In the genomic region with DNA sequence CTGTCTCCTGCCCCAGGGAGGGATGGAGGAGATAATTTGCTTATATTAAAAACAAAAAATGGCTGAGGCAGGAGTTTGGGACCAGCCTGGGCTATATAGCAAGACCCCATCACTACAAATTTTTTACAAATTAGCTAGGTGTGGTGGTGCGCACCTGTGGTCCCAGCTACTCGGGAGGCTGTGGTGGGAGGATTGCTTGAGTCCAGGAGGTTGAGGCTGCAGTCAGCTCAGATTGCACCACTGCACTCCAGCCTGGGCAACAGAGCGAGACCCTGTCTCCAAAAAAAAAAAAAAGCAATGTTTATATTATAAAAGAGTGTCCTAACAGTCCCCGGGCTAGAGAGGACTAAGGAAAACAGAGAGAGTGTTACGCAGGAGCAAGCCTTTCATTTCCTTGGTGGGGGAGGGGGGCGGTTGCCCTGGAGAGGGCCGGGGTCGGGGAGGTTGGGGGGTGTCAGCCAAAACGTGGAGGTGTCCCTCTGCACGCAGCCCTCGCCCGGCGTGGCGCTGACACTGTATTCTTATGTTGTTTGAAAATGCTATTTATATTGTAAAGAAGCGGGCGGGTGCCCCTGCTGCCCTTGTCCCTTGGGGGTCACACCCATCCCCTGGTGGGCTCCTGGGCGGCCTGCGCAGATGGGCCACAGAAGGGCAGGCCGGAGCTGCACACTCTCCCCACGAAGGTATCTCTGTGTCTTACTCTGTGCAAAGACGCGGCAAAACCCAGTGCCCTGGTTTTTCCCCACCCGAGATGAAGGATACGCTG, we compare ENCODE assay signal across 20 cellular contexts.
"Had no signal": no experiment of that assay in that cellular context is flagged by ENCODE, and none has a peak within 500 bp of the region (broad histone marks: within the 10 kb centered on the region; RNA-seq: fewer than 3 reads in every experiment).

No MANE protein-coding gene starts in this region.

- H3K9me3 Mint-ChIP-seq: activated naive CD4-positive, alpha-beta T cell treated with anti-CD3 and anti-CD28 coated beads, Interleukin-2, amount 10 ng/mL, durations not matched to agents 7 days and 5 days; activated naive CD8-positive, alpha-beta T cell treated with anti-CD3 and anti-CD28 coated beads, Interleukin-2, amount 50 U/mL, for 24 hours; mesothelial cell of epicardium; stimulated activated effector memory CD8-positive, alpha-beta T cell treated with anti-CD3 and anti-CD28 coated beads, Interleukin-12 subunit alpha, Interleukin-12 subunit beta, amount 100 ng/mL, for 72 hours had no signal

- H3K4me1 ChIP-seq: left lung had no signal

- H3K4me3 ChIP-seq: dorsolateral prefrontal cortex, left lung, ovary, smooth muscle cell had no signal

- H3K4me1 Mint-ChIP-seq: activated naive CD4-positive, alpha-beta T cell treated with anti-CD3 and anti-CD28 coated beads, Interleukin-2, amount 10 ng/mL, durations not matched to agents 7 days and 5 days; activated naive CD8-positive, alpha-beta T cell treated with anti-CD3 and anti-CD28 coated beads, Interleukin-2, amount 50 U/mL, for 24 hours; stimulated activated effector memory CD8-positive, alpha-beta T cell treated with anti-CD3 and anti-CD28 coated beads, Interleukin-12 subunit alpha, Interleukin-12 subunit beta, amount 100 ng/mL, for 72 hours had no signal

- H3K36me3 ChIP-seq: brain microvascular endothelial cell, ovary had no signal

- DNase-seq: activated CD4-positive, alpha-beta T cell treated with anti-CD3 and anti-CD28 coated beads, Interleukin-2, amount 50 U/mL, for 1 hour; activated CD8-positive, alpha-beta memory T cell treated with anti-CD3 and anti-CD28 coated beads, Interleukin-2, amount 50 U/mL, for 4 hours; activated effector memory CD4-positive, alpha-beta T cell treated with Interleukin-2 at 50 U/mL for 16 hours; activated naive CD4-positive, alpha-beta T cell treated with anti-CD3 and anti-CD28 coated beads, Interleukin-2, amount 10 ng/mL, durations not matched to agents 7 days and 5 days; activated naive CD8-positive, alpha-beta T cell treated with anti-CD3 and anti-CD28 coated beads, Interleukin-2, amount 50 U/mL, for 24 hours; activated T-cell treated with anti-CD3 and anti-CD28 coated beads, Interleukin-2, amount 50 U/mL, for 48 hours; anterior cingulate cortex; brain microvascular endothelial cell; central memory CD4-positive, alpha-beta T cell; foreskin fibroblast; ovary; stimulated activated CD4-positive, alpha-beta T cell treated with anti-CD3 and anti-CD28 coated beads, Interleukin-4, amount 100 ng/mL, for 24 hours; T1000 had no signal

- ATAC-seq: activated naive CD8-positive, alpha-beta T cell treated with anti-CD3 and anti-CD28 coated beads, Interleukin-2, amount 50 U/mL, for 24 hours; left lung; sciatic nerve; stimulated activated effector memory CD8-positive, alpha-beta T cell treated with anti-CD3 and anti-CD28 coated beads, Interleukin-12 subunit alpha, Interleukin-12 subunit beta, amount 100 ng/mL, for 72 hours had no signal

- H3K4me3 Mint-ChIP-seq: activated naive CD4-positive, alpha-beta T cell treated with anti-CD3 and anti-CD28 coated beads, Interleukin-2, amount 10 ng/mL, durations not matched to agents 7 days and 5 days; activated naive CD8-positive, alpha-beta T cell treated with anti-CD3 and anti-CD28 coated beads, Interleukin-2, amount 50 U/mL, for 24 hours; mesothelial cell of epicardium; stimulated activated effector memory CD8-positive, alpha-beta T cell treated with anti-CD3 and anti-CD28 coated beads, Interleukin-12 subunit alpha, Interleukin-12 subunit beta, amount 100 ng/mL, for 72 hours had no signal

- H3K27ac ChIP-seq: brain microvascular endothelial cell, dorsolateral prefrontal cortex, epithelial cell of prostate, left lung, ovary had no signal

- H3K9me3 ChIP-seq: ovary had no signal

- H3K27me3 Mint-ChIP-seq: activated naive CD4-positive, alpha-beta T cell treated with anti-CD3 and anti-CD28 coated beads, Interleukin-2, amount 10 ng/mL, durations not matched to agents 7 days and 5 days; activated naive CD8-positive, alpha-beta T cell treated with anti-CD3 and anti-CD28 coated beads, Interleukin-2, amount 50 U/mL, for 24 hours had no signal

- H3K27ac Mint-ChIP-seq: activated naive CD4-positive, alpha-beta T cell treated with anti-CD3 and anti-CD28 coated beads, Interleukin-2, amount 10 ng/mL, durations not matched to agents 7 days and 5 days; activated naive CD8-positive, alpha-beta T cell treated with anti-CD3 and anti-CD28 coated beads, Interleukin-2, amount 50 U/mL, for 24 hours; mesothelial cell of epicardium; stimulated activated effector memory CD8-positive, alpha-beta T cell treated with anti-CD3 and anti-CD28 coated beads, Interleukin-12 subunit alpha, Interleukin-12 subunit beta, amount 100 ng/mL, for 72 hours had no signal

- H3K4me2 ChIP-seq: smooth muscle cell had no signal

- H3K27me3 ChIP-seq: brain microvascular endothelial cell, dorsolateral prefrontal cortex, left lung, ovary had no signal
